ENCODE assay signal across 12 cellular contexts in genomic region chr11:110297726-110298297, GRCh38. TPM values are rescaled to one million over a fixed set of nuclear protein-coding genes. Genes with fewer than 3 reads are reported as not detected.
DNase-seq lines count a peak whose midpoint lies in the region; ATAC-seq, FAIRE-seq and TF ChIP-seq lines count a peak whose summit lies in the region.
"Had no signal": no experiment of that assay in that cellular context is flagged by ENCODE, and none has a peak within 500 bp of the region (broad histone marks: within the 10 kb centered on the region; RNA-seq: fewer than 3 reads in every experiment).

No MANE protein-coding gene starts in this region.

- no peak for ATAC-seq in activated naive CD8-positive, alpha-beta T cell treated with anti-CD3 and anti-CD28 coated beads, Interleukin-2, amount 10 ng/mL, durations not matched to agents 7 days and 5 days (ENCODE audit: low read depth)
- peak; percentile 15 for ATAC-seq in left lung
- no peak for ATAC-seq in upper lobe of left lung (ENCODE audit: low FRiP score in 2 of 2)
- no peak for ATAC-seq in GM18909 (IDR thresholded peaks at IDR 0.05; ENCODE audit: poor library complexity, unreplicated experiment)

- CTCF ChIA-PET in MCF 10A (lab: Yijun Ruan, JAX) = interaction anchor here (0.6 to 2.2 kb wide), 6 partner anchors 18 to 135 kb away, joined by 3 to 9 read pairs (median 3); no protein-coding TSS in a partner anchor

- H3K27ac ChIP-seq in breast epithelium (no peak overlapping the region), left lung (peak overlapping the region; percentile 94 to 98), upper lobe of left lung (peak overlapping the region in 3 of 4 donors; percentile 97 to 99 (median 98))

- intact Hi-C loops in MCF 10A (cut with micrococcal nuclease) (loop anchor here (5.0 kb wide), 3 partner anchors 46 to 96 kb away; no protein-coding TSS in a partner anchor), breast epithelium (cut with DNase I; ENCODE audit: low total_unique reads) (no loop called here), left lung (cut with DNase I) (no loop called here)

- H3K27me3 ChIP-seq in breast epithelium = no peaks in the 10 kb centered on the region
- no peaks in the 10 kb centered on the region for H3K27me3 ChIP-seq in left lung
- H3K27me3 ChIP-seq in upper lobe of left lung = no peaks in the 10 kb centered on the region

- H3K27me3 Mint-ChIP-seq in MCF 10A (ENCODE audit: insufficient read depth, unreplicated experiment) = no peaks in the 10 kb centered on the region
- H3K27me3 Mint-ChIP-seq in activated naive CD8-positive, alpha-beta T cell treated with anti-CD3 and anti-CD28 coated beads, Interleukin-2, amount 10 ng/mL, durations not matched to agents 7 days and 5 days = no peaks in the 10 kb centered on the region
- H3K27me3 Mint-ChIP-seq: stimulated activated naive CD8-positive, alpha-beta T cell treated with anti-CD3 and anti-CD28 coated beads, Interleukin-15, Interleukin-2, amounts not matched to agents 100 ng/mL and 50 ng/mL, for 24 hours had no signal

- H3K27ac Mint-ChIP-seq in MCF 10A (ENCODE audit: low read depth, unreplicated experiment) = no peak overlapping the region
- no peak overlapping the region for H3K27ac Mint-ChIP-seq in activated naive CD8-positive, alpha-beta T cell treated with anti-CD3 and anti-CD28 coated beads, Interleukin-2, amount 10 ng/mL, durations not matched to agents 7 days and 5 days

- no peak for FAIRE-seq in D721Med (lab: Jason Lieb, UNC)
- FAIRE-seq: islet of Langerhans had no signal

- peaks cover 15% of the 10 kb centered on the region for H3K4me1 Mint-ChIP-seq in MCF 10A (ENCODE audit: insufficient read depth, unreplicated experiment)
- peaks cover 27% of the 10 kb centered on the region for H3K4me1 Mint-ChIP-seq in activated naive CD8-positive, alpha-beta T cell treated with anti-CD3 and anti-CD28 coated beads, Interleukin-2, amount 10 ng/mL, durations not matched to agents 7 days and 5 days

- H3K9me3 ChIP-seq in breast epithelium (no peaks in the 10 kb centered on the region), left lung (no peaks in the 10 kb centered on the region), upper lobe of left lung (no peaks in the 10 kb centered on the region)

- H3K4me1 ChIP-seq in breast epithelium (peaks cover 0 to 7% of the 10 kb centered on the region in 2 donors), left lung (peaks cover 15 to 43% of the 10 kb centered on the region in 2 donors), upper lobe of left lung (peaks cover 17 to 40% (median 29%) of the 10 kb centered on the region in 4 donors)

- POLR2A ChIA-PET in MCF 10A (lab: Yijun Ruan, JAX) = interaction anchor here (0.7 to 3.2 kb wide), 17 partner anchors 9 to 204 kb away, joined by 3 to 19 read pairs (median 4); partner anchors contain the start of genes FDX1 and ZC3H12C
- POLR2A ChIA-PET in activated naive CD8-positive, alpha-beta T cell treated with anti-CD3 and anti-CD28 coated beads, Interleukin-2, amount 10 ng/mL, durations not matched to agents 7 days and 5 days (lab: Charles Lee) = no interaction called here

- H3K36me3 ChIP-seq in breast epithelium (no peaks in the 10 kb centered on the region), left lung (no peaks in the 10 kb centered on the region), upper lobe of left lung (no peaks in the 10 kb centered on the region)

- no peaks in the 10 kb centered on the region for H3K9me3 Mint-ChIP-seq in MCF 10A (ENCODE audit: unreplicated experiment)
- H3K9me3 Mint-ChIP-seq in activated naive CD8-positive, alpha-beta T cell treated with anti-CD3 and anti-CD28 coated beads, Interleukin-2, amount 10 ng/mL, durations not matched to agents 7 days and 5 days = no peaks in the 10 kb centered on the region

- no peak overlapping the region for H3K4me3 ChIP-seq in breast epithelium
- no peak overlapping the region for H3K4me3 ChIP-seq in left lung
- no peak overlapping the region for H3K4me3 ChIP-seq in upper lobe of left lung

- peaks cover 5% of the 10 kb centered on the region for H3K36me3 Mint-ChIP-seq in MCF 10A (ENCODE audit: insufficient read depth, unreplicated experiment)
- H3K36me3 Mint-ChIP-seq in activated naive CD8-positive, alpha-beta T cell treated with anti-CD3 and anti-CD28 coated beads, Interleukin-2, amount 10 ng/mL, durations not matched to agents 7 days and 5 days = no peaks in the 10 kb centered on the region

- peak overlapping the region; percentile 81 for H3K4me3 Mint-ChIP-seq in MCF 10A (ENCODE audit: unreplicated experiment)
- peak overlapping the region; percentile 64 for H3K4me3 Mint-ChIP-seq in activated naive CD8-positive, alpha-beta T cell treated with anti-CD3 and anti-CD28 coated beads, Interleukin-2, amount 10 ng/mL, durations not matched to agents 7 days and 5 days

- no peak for TF ChIP-seq CTCF in MCF 10A (IDR thresholded peaks at IDR 0.05; ENCODE audit: unreplicated experiment)
- no peak for TF ChIP-seq CTCF in breast epithelium (IDR thresholded peaks at IDR 0.05)
- no peak for TF ChIP-seq CTCF in left lung (IDR thresholded peaks at IDR 0.05)
- TF ChIP-seq CTCF in upper lobe of left lung (IDR thresholded peaks at IDR 0.05) = no peak
- TF ChIP-seq CTCF in D721Med (IDR thresholded peaks at IDR 0.05; ENCODE audit: insufficient read depth, missing control alignments) = no peak

- WGBS in upper lobe of left lung, 2 donors = 65 to 69% methylated on average over 3 of the region's 3 CpGs

- no TSS peak for BruUV-seq in MCF 10A (replicated peaks; lab: Mats Ljungman, UMichigan)

- TF ChIP-seq POLR2A in breast epithelium (IDR thresholded peaks at IDR 0.05) (no peak), upper lobe of left lung (IDR thresholded peaks at IDR 0.05) (no peak)

- DNase-seq in MCF 10A (ENCODE audit: unreplicated experiment) = peak; percentile 56
- no peak for DNase-seq in breast epithelium (ENCODE audit: low spot score in 2 of 2)
- DNase-seq in activated naive CD8-positive, alpha-beta T cell treated with anti-CD3 and anti-CD28 coated beads, Interleukin-2, amount 10 ng/mL, durations not matched to agents 7 days and 5 days = no peak
- DNase-seq in left lung = no peak
- no peak for DNase-seq in upper lobe of left lung
- DNase-seq in D721Med (ENCODE audit: insufficient read length, low spot score) = no peak
- no peak for DNase-seq in EL
- DNase-seq: GOT3, NCI-H2171 had no signal

- TF ChIP-seq EP300 in upper lobe of left lung (IDR thresholded peaks at IDR 0.05) = no peak

RNA-seq across cellular contexts. Expression of gene RDX, which starts 1.4 kb away (rescaled TPM):
- total RNA-seq in MCF 10A (2022) (132 and 145 TPM in 2 replicates), breast epithelium (10 to 100 TPM; 53.4 to 88.7 (median 53.7) TPM), left lung (100 to 1,000 TPM; 140 to 152 TPM), upper lobe of left lung (100 to 1,000 TPM; 113 to 142 (median 121) TPM)
- total RNA-seq in activated naive CD8-positive, alpha-beta T cell treated with anti-CD3 and anti-CD28 coated beads, Interleukin-2, amount 10 ng/mL, durations not matched to agents 7 days and 5 days = 10 to 100 TPM; 30.4 to 38.1 TPM

Comparison
In these comparisons a context has a peak if more than half of its experiments do, and no peak if none do; other contexts are left out.
1. H3K27ac ChIP-seq: peak in left lung (2 of 2) and upper lobe of left lung (3 of 4); none in breast epithelium (0 of 2).